Comparison of ENCODE assay signal across 26 cellular contexts in the genomic region with DNA sequence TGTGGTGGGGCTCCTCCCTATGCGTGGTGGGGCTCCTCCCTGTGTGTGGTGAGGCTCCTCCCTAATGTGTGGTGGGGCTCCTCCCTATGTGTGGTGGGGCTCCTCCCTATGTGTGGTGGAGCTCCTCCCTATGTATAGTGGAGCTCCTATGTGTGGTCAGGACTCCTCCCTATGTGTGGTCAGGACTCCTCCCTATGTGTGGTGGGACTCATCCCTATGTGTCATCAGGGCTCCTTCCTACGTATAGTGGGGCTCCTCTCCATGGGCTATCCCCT. TPM values are rescaled to one million over a fixed set of nuclear protein-coding genes. Genes with fewer than 3 reads are reported as not detected.
"Had no signal": no experiment of that assay in that cellular context is flagged by ENCODE, and none has a peak within 500 bp of the region (broad histone marks: within the 10 kb centered on the region; RNA-seq: fewer than 3 reads in every experiment).

No MANE protein-coding gene starts in this region.

- DNase-seq: activated CD4-positive, alpha-beta T cell treated with anti-CD3 and anti-CD28 coated beads, Interleukin-2, amount 50 U/mL, for 1 hour; activated CD4-positive, CD25-positive, alpha-beta regulatory T cell; activated CD8-positive, alpha-beta memory T cell treated with anti-CD3 and anti-CD28 coated beads, Interleukin-2, amount 50 U/mL, for 48 hours; activated CD8-positive, alpha-beta T cell treated with anti-CD3 and anti-CD28 coated beads for 36 hours; activated naive CD4-positive, alpha-beta T cell treated with anti-CD3 and anti-CD28 coated beads, Interleukin-2, amount 50 U/mL, for 16 hours; activated naive CD8-positive, alpha-beta T cell treated with anti-CD3 and anti-CD28 coated beads, Interleukin-2, amount 10 ng/mL, durations not matched to agents 7 days and 5 days; activated T-cell treated with anti-CD3 and anti-CD28 coated beads, Interleukin-2, amount 50 U/mL, for 1 hour; adrenal gland; anterior cingulate cortex; caudate nucleus; Karpas-422; MM.1S; NCI-H1105 treated with DMSO at 0.1 percent for 48 hours; NCI-H1436 treated with DMSO at 0.1 percent for 48 hours; NCI-H187; NCI-H2081; NCI-H446; NCI-H524; Peyer's patch; SHP77; SW 1271 had no signal

- H3K27me3 ChIP-seq: adrenal gland, breast epithelium, Peyer's patch, SJSA1 had no signal

- H3K4me3 ChIP-seq: adrenal gland, breast epithelium, Peyer's patch, SJSA1 had no signal

- H3K36me3 ChIP-seq: adrenal gland, breast epithelium, Peyer's patch, SJSA1 had no signal

- H3K36me3 Mint-ChIP-seq: activated naive CD8-positive, alpha-beta T cell treated with anti-CD3 and anti-CD28 coated beads, Interleukin-2, amount 10 ng/mL, durations not matched to agents 7 days and 5 days had no signal

- H3K4me1 ChIP-seq: adrenal gland, breast epithelium, Peyer's patch, SJSA1 had no signal

- H3K4me1 Mint-ChIP-seq: activated naive CD8-positive, alpha-beta T cell treated with anti-CD3 and anti-CD28 coated beads, Interleukin-2, amount 10 ng/mL, durations not matched to agents 7 days and 5 days had no signal

- H3K27ac Mint-ChIP-seq: activated CD8-positive, alpha-beta T cell treated with anti-CD3 and anti-CD28 coated beads for 36 hours; activated naive CD8-positive, alpha-beta T cell treated with anti-CD3 and anti-CD28 coated beads, Interleukin-2, amount 10 ng/mL, durations not matched to agents 7 days and 5 days had no signal

- H3K9me3 ChIP-seq: adrenal gland, SJSA1 had no signal

- H3K27me3 Mint-ChIP-seq: activated CD8-positive, alpha-beta T cell treated with anti-CD3 and anti-CD28 coated beads for 36 hours had no signal

- H3K4me3 Mint-ChIP-seq: activated CD8-positive, alpha-beta T cell treated with anti-CD3 and anti-CD28 coated beads for 36 hours; activated naive CD8-positive, alpha-beta T cell treated with anti-CD3 and anti-CD28 coated beads, Interleukin-2, amount 10 ng/mL, durations not matched to agents 7 days and 5 days had no signal

- H3K27ac ChIP-seq: adrenal gland, breast epithelium, Peyer's patch, SJSA1 had no signal

- ATAC-seq: activated CD8-positive, alpha-beta T cell treated with anti-CD3 and anti-CD28 coated beads for 36 hours; SK-N-SH treated with all-trans-retinoic acid at 6 μM for 48 hours had no signal

RNA-seq across cellular contexts. Expression of gene PRSS38, which starts 29.6 kb away (rescaled TPM):
- total RNA-seq: activated CD8-positive, alpha-beta T cell treated with anti-CD3 and anti-CD28 coated beads for 36 hours; activated naive CD8-positive, alpha-beta T cell treated with anti-CD3 and anti-CD28 coated beads, Interleukin-2, amount 10 ng/mL, durations not matched to agents 7 days and 5 days; adrenal gland; breast epithelium; cerebellum; Peyer's patch; SJSA1; T-helper 1 cell treated with Interleukin-12 subunit alpha and Interleukin-12 subunit beta and Interleukin-4 antibody, amounts not matched to agents 30 ng/mL and 1 ng/mL, for 36 hours had no signal
- polyA plus RNA-seq: adrenal gland had no signal
